9 cellular contexts compared by ENCODE assay signal in genomic region chr17:38509772-38510423, GRCh38.
DNase-seq lines count a peak whose midpoint lies in the region; ATAC-seq and TF ChIP-seq lines count a peak whose summit lies in the region.
"Had no signal": no experiment of that assay in that cellular context is flagged by ENCODE, and none has a peak within 500 bp of the region (broad histone marks: within the 10 kb centered on the region; RNA-seq: fewer than 3 reads in every experiment).

No MANE protein-coding gene starts in this region.

- no peak overlapping the region for H2AFZ ChIP-seq in hepatocyte

- H3K27me3 Mint-ChIP-seq in activated T-helper 2 cell treated with anti-CD3 and anti-CD28 coated beads, Interferon-gamma antibody, Interleukin-2, Interleukin-4, amounts not matched to agents 10 μg/mL and 5 μg/mL and 100 μg/mL, durations not matched to agents 14 hours and 24 hours and 36 hours (ENCODE audit: low read depth): peaks cover 41% of the 10 kb centered on the region

- intact Hi-C loops in activated T-helper 2 cell treated with anti-CD3 and anti-CD28 coated beads, Interferon-gamma antibody, Interleukin-2, Interleukin-4, amounts not matched to agents 10 μg/mL and 5 μg/mL and 100 μg/mL, durations not matched to agents 14 hours and 24 hours and 36 hours (cut with micrococcal nuclease): no loop called here

- H3K79me2 ChIP-seq in hepatocyte: no peaks in the 10 kb centered on the region

- H3K27ac ChIP-seq in hepatocyte: no peak overlapping the region
- H3K27ac ChIP-seq: right lobe of liver had no signal

- TF ChIP-seq CTCF in GM13977 (IDR thresholded peaks at IDR 0.05; ENCODE audit: extremely low read depth, insufficient read depth, missing control alignments) (no peak), hepatocyte (IDR thresholded peaks at IDR 0.05; ENCODE audit: poor library complexity) (no peak)

- no peaks in the 10 kb centered on the region for H3K36me3 Mint-ChIP-seq in activated T-helper 2 cell treated with anti-CD3 and anti-CD28 coated beads, Interferon-gamma antibody, Interleukin-2, Interleukin-4, amounts not matched to agents 10 μg/mL and 5 μg/mL and 100 μg/mL, durations not matched to agents 14 hours and 24 hours and 36 hours (ENCODE audit: low read depth)

- no peak overlapping the region for H3K27ac Mint-ChIP-seq in activated T-helper 2 cell treated with anti-CD3 and anti-CD28 coated beads, Interferon-gamma antibody, Interleukin-2, Interleukin-4, amounts not matched to agents 10 μg/mL and 5 μg/mL and 100 μg/mL, durations not matched to agents 14 hours and 24 hours and 36 hours

- H3K9me2 ChIP-seq in hepatocyte (replicated peaks; ENCODE audit: insufficient read depth): no peaks in the 10 kb centered on the region

- peak overlapping the region; percentile 78 for H3K4me3 Mint-ChIP-seq in activated T-helper 2 cell treated with anti-CD3 and anti-CD28 coated beads, Interferon-gamma antibody, Interleukin-2, Interleukin-4, amounts not matched to agents 10 μg/mL and 5 μg/mL and 100 μg/mL, durations not matched to agents 14 hours and 24 hours and 36 hours (ENCODE audit: low read depth)

- peaks cover 14% of the 10 kb centered on the region for H3K27me3 ChIP-seq in hepatocyte
- H3K27me3 ChIP-seq: right lobe of liver had no signal

- H3K4me1 Mint-ChIP-seq in activated T-helper 2 cell treated with anti-CD3 and anti-CD28 coated beads, Interferon-gamma antibody, Interleukin-2, Interleukin-4, amounts not matched to agents 10 μg/mL and 5 μg/mL and 100 μg/mL, durations not matched to agents 14 hours and 24 hours and 36 hours (ENCODE audit: low read depth): peaks cover 5% of the 10 kb centered on the region

- peak; percentile 34 for DNase-seq in GM13977 (ENCODE audit: low spot score)
- no peak for DNase-seq in activated T-helper 2 cell treated with anti-CD3 and anti-CD28 coated beads, Interferon-gamma antibody, Interleukin-2, Interleukin-4, amounts not matched to agents 10 μg/mL and 5 μg/mL and 100 μg/mL, durations not matched to agents 14 hours and 24 hours and 36 hours (ENCODE audit: low spot score)
- DNase-seq in hepatocyte (ENCODE audit: low spot score): peak; percentile 40
- no peak for DNase-seq in skeletal muscle cell (ENCODE audit: low read depth)
- no peak for DNase-seq in SHP77 treated with DMSO at 0.1 percent for 48 hours (lab: John Stamatoyannopoulos, UW)
- no peak for DNase-seq in HT-29 (ENCODE audit: low spot score)
- DNase-seq in NCI-H774 (lab: John Stamatoyannopoulos, UW): no peak

- no peak overlapping the region for H3K4me3 ChIP-seq in hepatocyte
- H3K4me3 ChIP-seq in skeletal muscle cell (ENCODE audit: low read depth, low read length): peak overlapping the region; percentile 18
- H3K4me3 ChIP-seq: right lobe of liver had no signal

- no peaks in the 10 kb centered on the region for H3K9me3 Mint-ChIP-seq in activated T-helper 2 cell treated with anti-CD3 and anti-CD28 coated beads, Interferon-gamma antibody, Interleukin-2, Interleukin-4, amounts not matched to agents 10 μg/mL and 5 μg/mL and 100 μg/mL, durations not matched to agents 14 hours and 24 hours and 36 hours

- H3K4me1 ChIP-seq in hepatocyte (ENCODE audit: insufficient read depth): peaks cover 18% of the 10 kb centered on the region

- no peaks in the 10 kb centered on the region for H3K36me3 ChIP-seq in hepatocyte (replicated peaks; ENCODE audit: insufficient read depth, low read depth)
- H3K36me3 ChIP-seq: right lobe of liver had no signal

- H3K9me3 ChIP-seq in hepatocyte (ENCODE audit: low read depth): no peaks in the 10 kb centered on the region
- H3K9me3 ChIP-seq: right lobe of liver had no signal

- no peak for ATAC-seq in GM18519 (IDR thresholded peaks at IDR 0.05; ENCODE audit: low FRiP score, unreplicated experiment)

- peak overlapping the region; percentile 86 for H3K4me2 ChIP-seq in hepatocyte

- 5% methylated on average over 26 of the region's 81 CpGs for WGBS in hepatocyte (ENCODE audit: low lambda C conversion rate, missing lambda C conversion rate)

- in situ Hi-C loops in GM13977 (cut with MboI; ENCODE audit: low pct_unique_long_range_greater_than_20kb, low sequenced_read_pairs, unreplicated experiment): no loop called here

- peaks cover 18% of the 10 kb centered on the region for H4K20me1 ChIP-seq in hepatocyte (ENCODE audit: insufficient read depth, poor library complexity, severe bottlenecking)

Comparison
In these comparisons a context has a peak if more than half of its experiments do, and no peak if none do; other contexts are left out.
1. DNase-seq: peak in GM13977 (single experiment) and hepatocyte (single experiment); none in activated T-helper 2 cell treated with anti-CD3 and anti-CD28 coated beads, Interferon-gamma antibody, Interleukin-2, Interleukin-4, amounts not matched to agents 10 μg/mL and 5 μg/mL and 100 μg/mL, durations not matched to agents 14 hours and 24 hours and 36 hours (single experiment), skeletal muscle cell (single experiment), SHP77 treated with DMSO at 0.1 percent for 48 hours (single experiment), HT-29 (single experiment) and NCI-H774 (single experiment).